2 cellular contexts compared by ENCODE assay signal in the genomic region with DNA sequence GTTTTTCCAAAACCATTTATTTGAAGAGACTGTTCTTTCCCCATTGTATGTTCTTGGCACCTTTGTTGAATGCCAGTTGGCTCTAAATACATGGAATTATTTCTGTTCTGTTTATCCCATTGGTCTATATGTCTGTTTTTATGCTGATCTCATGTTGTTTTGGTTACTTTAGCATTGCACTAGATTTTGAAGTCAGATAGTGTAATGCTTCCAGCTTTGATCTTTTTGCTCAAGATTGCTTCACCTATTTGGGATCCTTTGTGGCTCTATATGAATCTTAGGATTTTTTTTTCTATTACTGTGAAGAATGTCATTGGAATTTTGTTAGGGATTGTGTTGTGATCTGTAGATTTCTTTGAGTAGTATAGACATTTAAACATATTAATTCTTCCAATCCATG.
TF ChIP-seq lines count a peak whose summit lies in the region.

No MANE protein-coding gene starts in this region.

TF ChIP-seq in HepG2, 621 proteins besides CTCF, POLR2A, EP300 and RAD21 (continued from another document):
- no peak for TF ChIP-seq NCOR1 (IDR thresholded peaks at IDR 0.05; ENCODE audit: borderline replicate concordance, low read length)
TF ChIP-seq in HepG2: peak in this region for 1.

TF ChIP-seq in K562, 482 proteins besides CTCF, POLR2A, EP300 and RAD21 (continued from another document):
- no peak for TF ChIP-seq ZC3H11A (IDR thresholded peaks at IDR 0.05; ENCODE audit: low read depth, low read length)
- peak; percentile 48; the same call in 1 of the 2 replicates for TF ChIP-seq SOX6 (IDR thresholded peaks at IDR 0.05)
- no peak for TF ChIP-seq PYGO2 (tag; IDR thresholded peaks at IDR 0.05)
- no peak for TF ChIP-seq ZNF140 (CRISPR knock-in tag; IDR thresholded peaks at IDR 0.05)
- peak; percentile 13; the same call in 1 of the 2 replicates for TF ChIP-seq MAFF (IDR thresholded peaks at IDR 0.05; ENCODE audit: low read length)
- TF ChIP-seq, protein P1, sequence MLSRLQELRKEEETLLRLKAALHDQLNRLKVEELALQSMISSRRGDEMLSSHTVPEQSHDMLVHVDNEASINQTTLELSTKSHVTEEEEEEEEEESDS (CRISPR knock-in tag; IDR thresholded peaks at IDR 0.05): no peak
- TF ChIP-seq TBL1XR1 (IDR thresholded peaks at IDR 0.05; ENCODE audit: low read length in 2 of 2): no peak
- TF ChIP-seq, protein P2, sequence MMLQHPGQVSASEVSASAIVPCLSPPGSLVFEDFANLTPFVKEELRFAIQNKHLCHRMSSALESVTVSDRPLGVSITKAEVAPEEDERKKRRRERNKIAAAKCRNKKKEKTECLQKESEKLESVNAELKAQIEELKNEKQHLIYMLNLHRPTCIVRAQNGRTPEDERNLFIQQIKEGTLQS (IDR thresholded peaks at IDR 0.05): peak; percentile 55; the same call in 1 of the 2 replicates
- TF ChIP-seq, protein P2 (CRISPR knock-in tag; conservative IDR thresholded peaks at IDR 0.05): no peak
- TF ChIP-seq FOXJ2 (tag; IDR thresholded peaks at IDR 0.05): peak; percentile 79
- no peak for TF ChIP-seq ZZZ3 (IDR thresholded peaks at IDR 0.05)
- no peak for TF ChIP-seq BCOR (IDR thresholded peaks at IDR 0.05)
- TF ChIP-seq ZFP30 (CRISPR knock-in tag; IDR thresholded peaks at IDR 0.05; ENCODE audit: borderline replicate concordance): no peak
- TF ChIP-seq, protein P3, sequence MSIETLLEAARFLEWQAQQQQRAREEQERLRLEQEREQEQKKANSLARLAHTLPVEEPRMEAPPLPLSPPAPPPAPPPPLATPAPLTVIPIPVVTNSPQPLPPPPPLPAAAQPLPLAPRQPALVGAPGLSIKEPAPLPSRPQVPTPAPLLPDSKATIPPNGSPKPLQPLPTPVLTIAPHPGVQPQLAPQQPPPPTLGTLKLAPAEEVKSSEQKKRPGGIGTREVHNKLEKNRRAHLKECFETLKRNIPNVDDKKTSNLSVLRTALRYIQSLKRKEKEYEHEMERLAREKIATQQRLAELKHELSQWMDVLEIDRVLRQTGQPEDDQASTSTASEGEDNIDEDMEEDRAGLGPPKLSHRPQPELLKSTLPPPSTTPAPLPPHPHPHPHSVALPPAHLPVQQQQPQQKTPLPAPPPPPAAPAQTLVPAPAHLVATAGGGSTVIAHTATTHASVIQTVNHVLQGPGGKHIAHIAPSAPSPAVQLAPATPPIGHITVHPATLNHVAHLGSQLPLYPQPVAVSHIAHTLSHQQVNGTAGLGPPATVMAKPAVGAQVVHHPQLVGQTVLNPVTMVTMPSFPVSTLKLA (conservative IDR thresholded peaks at IDR 0.05): no peak
- peak; percentile 87 to 94; a peak in 3 of 4 replicates for TF ChIP-seq TRIM24 (IDR thresholded peaks at IDR 0.05)
- no peak for TF ChIP-seq PHB (CRISPR knock-in tag; IDR thresholded peaks at IDR 0.05)
- TF ChIP-seq ATF7 (IDR thresholded peaks at IDR 0.05): peak; percentile 18; the same call in 1 of the 2 replicates
- TF ChIP-seq SMC3 (conservative IDR thresholded peaks at IDR 0.05; ENCODE audit: insufficient read depth, low read depth, low read length): no peak
- TF ChIP-seq ZNF316 (IDR thresholded peaks at IDR 0.05): peak; percentile 90
- TF ChIP-seq SMAD2 (IDR thresholded peaks at IDR 0.05; ENCODE audit: low read depth, low read length): no peak
- peak; percentile 77 for TF ChIP-seq MAFG (tag; conservative IDR thresholded peaks at IDR 0.05)
- TF ChIP-seq FOXK2 (conservative IDR thresholded peaks at IDR 0.05 in 1 of 2, IDR thresholded peaks at IDR 0.05 in 1 of 2; ENCODE audit: low read depth in 2 of 2): 0 out of 4 replicates have a peak, but pooled peaks of 1 of the 2 experiments have one; percentile 29
- no peak for TF ChIP-seq TCFL5 (CRISPR knock-in tag; conservative IDR thresholded peaks at IDR 0.05)
- peak; percentile 41; the same call in 1 of the 2 replicates for TF ChIP-seq ARID1B (IDR thresholded peaks at IDR 0.05)
- TF ChIP-seq RFX1 (IDR thresholded peaks at IDR 0.05): 0 out of 2 replicates have a peak, but pooled peaks have one; percentile 12
- TF ChIP-seq, protein P4, sequence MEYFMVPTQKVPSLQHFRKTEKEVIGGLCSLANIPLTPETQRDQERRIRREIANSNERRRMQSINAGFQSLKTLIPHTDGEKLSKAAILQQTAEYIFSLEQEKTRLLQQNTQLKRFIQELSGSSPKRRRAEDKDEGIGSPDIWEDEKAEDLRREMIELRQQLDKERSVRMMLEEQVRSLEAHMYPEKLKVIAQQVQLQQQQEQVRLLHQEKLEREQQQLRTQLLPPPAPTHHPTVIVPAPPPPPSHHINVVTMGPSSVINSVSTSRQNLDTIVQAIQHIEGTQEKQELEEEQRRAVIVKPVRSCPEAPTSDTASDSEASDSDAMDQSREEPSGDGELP (CRISPR knock-in tag; IDR thresholded peaks at IDR 0.05; ENCODE audit: borderline replicate concordance): no peak
- TF ChIP-seq, protein P5, sequence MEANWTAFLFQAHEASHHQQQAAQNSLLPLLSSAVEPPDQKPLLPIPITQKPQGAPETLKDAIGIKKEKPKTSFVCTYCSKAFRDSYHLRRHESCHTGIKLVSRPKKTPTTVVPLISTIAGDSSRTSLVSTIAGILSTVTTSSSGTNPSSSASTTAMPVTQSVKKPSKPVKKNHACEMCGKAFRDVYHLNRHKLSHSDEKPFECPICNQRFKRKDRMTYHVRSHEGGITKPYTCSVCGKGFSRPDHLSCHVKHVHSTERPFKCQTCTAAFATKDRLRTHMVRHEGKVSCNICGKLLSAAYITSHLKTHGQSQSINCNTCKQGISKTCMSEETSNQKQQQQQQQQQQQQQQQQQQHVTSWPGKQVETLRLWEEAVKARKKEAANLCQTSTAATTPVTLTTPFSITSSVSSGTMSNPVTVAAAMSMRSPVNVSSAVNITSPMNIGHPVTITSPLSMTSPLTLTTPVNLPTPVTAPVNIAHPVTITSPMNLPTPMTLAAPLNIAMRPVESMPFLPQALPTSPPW (CRISPR knock-in tag; IDR thresholded peaks at IDR 0.05): no peak
- TF ChIP-seq LEF1 (IDR thresholded peaks at IDR 0.05): peak; percentile 98
- peak; percentile 51 for TF ChIP-seq NFE2 (IDR thresholded peaks at IDR 0.05; ENCODE audit: low read depth)
- peak; percentile 55; the same call in 1 of the 2 replicates for TF ChIP-seq SMARCE1 (IDR thresholded peaks at IDR 0.05)
- TF ChIP-seq ZC3H4 (CRISPR knock-in tag; IDR thresholded peaks at IDR 0.05; ENCODE audit: borderline replicate concordance): no peak
- peak; percentile 84 for TF ChIP-seq C11orf30 (IDR thresholded peaks at IDR 0.05; ENCODE audit: low read depth)
- TF ChIP-seq BRD4 (IDR thresholded peaks at IDR 0.05): no peak
- no peak for TF ChIP-seq ZBTB7A (IDR thresholded peaks at IDR 0.05; ENCODE audit: borderline replicate concordance, control insufficient read depth, low read depth, low read length)
- peak; percentile 76 for TF ChIP-seq CEBPB (tag; IDR thresholded peaks at IDR 0.05)
- TF ChIP-seq NR1H2 (CRISPR knock-in tag; IDR thresholded peaks at IDR 0.05): no peak
- TF ChIP-seq, protein P6, sequence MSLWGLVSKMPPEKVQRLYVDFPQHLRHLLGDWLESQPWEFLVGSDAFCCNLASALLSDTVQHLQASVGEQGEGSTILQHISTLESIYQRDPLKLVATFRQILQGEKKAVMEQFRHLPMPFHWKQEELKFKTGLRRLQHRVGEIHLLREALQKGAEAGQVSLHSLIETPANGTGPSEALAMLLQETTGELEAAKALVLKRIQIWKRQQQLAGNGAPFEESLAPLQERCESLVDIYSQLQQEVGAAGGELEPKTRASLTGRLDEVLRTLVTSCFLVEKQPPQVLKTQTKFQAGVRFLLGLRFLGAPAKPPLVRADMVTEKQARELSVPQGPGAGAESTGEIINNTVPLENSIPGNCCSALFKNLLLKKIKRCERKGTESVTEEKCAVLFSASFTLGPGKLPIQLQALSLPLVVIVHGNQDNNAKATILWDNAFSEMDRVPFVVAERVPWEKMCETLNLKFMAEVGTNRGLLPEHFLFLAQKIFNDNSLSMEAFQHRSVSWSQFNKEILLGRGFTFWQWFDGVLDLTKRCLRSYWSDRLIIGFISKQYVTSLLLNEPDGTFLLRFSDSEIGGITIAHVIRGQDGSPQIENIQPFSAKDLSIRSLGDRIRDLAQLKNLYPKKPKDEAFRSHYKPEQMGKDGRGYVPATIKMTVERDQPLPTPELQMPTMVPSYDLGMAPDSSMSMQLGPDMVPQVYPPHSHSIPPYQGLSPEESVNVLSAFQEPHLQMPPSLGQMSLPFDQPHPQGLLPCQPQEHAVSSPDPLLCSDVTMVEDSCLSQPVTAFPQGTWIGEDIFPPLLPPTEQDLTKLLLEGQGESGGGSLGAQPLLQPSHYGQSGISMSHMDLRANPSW (CRISPR knock-in tag; IDR thresholded peaks at IDR 0.05): no peak
- TF ChIP-seq NRF1 (conservative IDR thresholded peaks at IDR 0.05 in 1 of 2, IDR thresholded peaks at IDR 0.05 in 1 of 2): no peak
- no peak for TF ChIP-seq CEBPG (CRISPR knock-in tag; IDR thresholded peaks at IDR 0.05)
- peak; percentile 59 to 81; a peak in 3 of 4 replicates for TF ChIP-seq CEBPG (tag; conservative IDR thresholded peaks at IDR 0.05 in 1 of 2, IDR thresholded peaks at IDR 0.05 in 1 of 2)
- 0 out of 2 replicates have a peak, but pooled peaks have one; percentile 46 for TF ChIP-seq DPF2 (IDR thresholded peaks at IDR 0.05)
- peak; percentile 69; the same call in 1 of the 2 replicates for TF ChIP-seq TCF7L2 (IDR thresholded peaks at IDR 0.05; ENCODE audit: low read depth, low read length)
- TF ChIP-seq NFATC3 (IDR thresholded peaks at IDR 0.05): no peak
- TF ChIP-seq, protein P7, sequence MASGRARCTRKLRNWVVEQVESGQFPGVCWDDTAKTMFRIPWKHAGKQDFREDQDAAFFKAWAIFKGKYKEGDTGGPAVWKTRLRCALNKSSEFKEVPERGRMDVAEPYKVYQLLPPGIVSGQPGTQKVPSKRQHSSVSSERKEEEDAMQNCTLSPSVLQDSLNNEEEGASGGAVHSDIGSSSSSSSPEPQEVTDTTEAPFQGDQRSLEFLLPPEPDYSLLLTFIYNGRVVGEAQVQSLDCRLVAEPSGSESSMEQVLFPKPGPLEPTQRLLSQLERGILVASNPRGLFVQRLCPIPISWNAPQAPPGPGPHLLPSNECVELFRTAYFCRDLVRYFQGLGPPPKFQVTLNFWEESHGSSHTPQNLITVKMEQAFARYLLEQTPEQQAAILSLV (tag; IDR thresholded peaks at IDR 0.05): peak; percentile 25; the same call in 1 of the 2 replicates
TF ChIP-seq in K562: peak in this region for 20.
